ENCODE assay signal across 8 cellular contexts in genomic region chr10:117374506-117375359, GRCh38. TPM values are rescaled to one million over a fixed set of nuclear protein-coding genes. Genes with fewer than 3 reads are reported as not detected.
DNase-seq lines count a peak whose midpoint lies in the region; ATAC-seq and TF ChIP-seq lines count a peak whose summit lies in the region.

No MANE protein-coding gene starts in this region.

- peak overlapping the region; percentile 95 for H3K4me3 ChIP-seq in neuron (ENCODE audit: low read length)
- H3K4me3 ChIP-seq in aorta (ENCODE audit: low read length in 2 of 2) = peak overlapping the region; percentile 74 to 83

- peak; percentile 52 for DNase-seq in GM13976 (ENCODE audit: low spot score)
- DNase-seq in NOMO-1 treated with DMSO at 0.1 percent for 48 hours (lab: John Stamatoyannopoulos, UW; ENCODE audit: unreplicated experiment) = peak; percentile 57
- DNase-seq in activated naive CD4-positive, alpha-beta T cell treated with anti-CD3 and anti-CD28 coated beads, Interleukin-2, amount 50 U/mL, for 16 hours = peak; percentile 25
- DNase-seq in globus pallidus (ENCODE audit: low spot score) = peak; percentile 20
- DNase-seq in aorta = peak; percentile 66 to 81

- intact Hi-C loops in aorta (cut with DNase I) = loop anchor here in 1 of 2 donors (5.0 kb wide), 1 partner anchor 68 kb away; no protein-coding TSS in a partner anchor

- H3K27me3 ChIP-seq in neuron (ENCODE audit: insufficient read depth, low read length) (peaks cover 7% of the 10 kb centered on the region), aorta (ENCODE audit: control insufficient read depth in 1 of 2, insufficient read depth in 2 of 2, low read length in 1 of 2) (no peaks in the 10 kb centered on the region)

- peaks cover 16% of the 10 kb centered on the region for H3K4me1 ChIP-seq in neuron (ENCODE audit: insufficient read depth, low read length)
- H3K4me1 ChIP-seq in aorta (ENCODE audit: control insufficient read depth in 1 of 2, insufficient read depth in 2 of 2, low read length in 2 of 2) = peaks cover 1 to 3% of the 10 kb centered on the region in 2 donors

- H3K27ac ChIP-seq in 22Rv1 (peak overlapping the region; percentile 72), aorta (ENCODE audit: low read depth in 1 of 2, low read length in 2 of 2) (peak overlapping the region; percentile 59 to 91)

- ATAC-seq in HG02759 (IDR thresholded peaks at IDR 0.05; ENCODE audit: unreplicated experiment) (peak; percentile 42), aorta (ENCODE audit: low FRiP score) (peak; percentile 39)

- in situ Hi-C loops in GM13976 (cut with MboI; ENCODE audit: low sequenced_read_pairs, unreplicated experiment) = no loop called here

- TF ChIP-seq CTCF in 22Rv1 (IDR thresholded peaks at IDR 0.05) (0 out of 2 replicates have a peak, but pooled peaks have one; percentile 8), GM13976 (IDR thresholded peaks at IDR 0.05; ENCODE audit: borderline replicate concordance, control extremely low read depth, extremely low read depth, insufficient read depth, missing control alignments) (no peak)

- 0% methylated on average over 64 to 92 of the region's 92 CpGs for WGBS in aorta, 2 donors

- no peaks in the 10 kb centered on the region for H3K9me3 ChIP-seq in neuron (ENCODE audit: low read length)
- no peaks in the 10 kb centered on the region for H3K9me3 ChIP-seq in aorta (ENCODE audit: control insufficient read depth, low read length)

- no peak overlapping the region for H2AFZ ChIP-seq in neuron (ENCODE audit: low read depth, low read length)

- H3K36me3 ChIP-seq in neuron (ENCODE audit: insufficient read depth, low read length) = no peaks in the 10 kb centered on the region
- no peaks in the 10 kb centered on the region for H3K36me3 ChIP-seq in aorta (ENCODE audit: control insufficient read depth in 1 of 2, insufficient read depth in 2 of 2, low read length in 1 of 2)

RNA-seq across cellular contexts. Expression of gene PDZD8, which starts 0.5 kb away (rescaled TPM):
- 10 to 100 TPM; 35.5 to 36.0 TPM for total RNA-seq in aorta
- polyA plus RNA-seq in aorta = 1 to 10 TPM; 4.5 to 5.2 TPM

Comparison
In these comparisons a context has a peak if more than half of its experiments do, and no peak if none do; other contexts are left out.
1. Peak in every context shown above with its lines: DNase-seq, ATAC-seq, H3K4me3 ChIP-seq and H3K27ac ChIP-seq.
2. DNase-seq: peak in every context shown above with its lines; median percentile 74 in aorta; 57 in NOMO-1 treated with DMSO at 0.1 percent for 48 hours; 52 in GM13976; 25 in activated naive CD4-positive, alpha-beta T cell treated with anti-CD3 and anti-CD28 coated beads, Interleukin-2, amount 50 U/mL, for 16 hours; 20 in globus pallidus.